9 cellular contexts compared by ENCODE assay signal in genomic region chr1:58857673-58858343, GRCh38.
DNase-seq lines count a peak whose midpoint lies in the region; ATAC-seq, FAIRE-seq and TF ChIP-seq lines count a peak whose summit lies in the region.
"Had no signal": no experiment of that assay in that cellular context is flagged by ENCODE, and none has a peak within 500 bp of the region (broad histone marks: within the 10 kb centered on the region; RNA-seq: fewer than 3 reads in every experiment).

No MANE protein-coding gene starts in this region.

- intact Hi-C loops in endothelial cell of umbilical vein (cut with micrococcal nuclease): no loop called here

- no peak overlapping the region for H3K4me3 ChIP-seq in endothelial cell of umbilical vein (replicated peaks in 1 of 3; ENCODE audit: insufficient read depth in 1 of 3, low read depth in 1 of 3, low read length in 3 of 3)

- H3K9me1 ChIP-seq in endothelial cell of umbilical vein (replicated peaks; ENCODE audit: control insufficient read depth, extremely low read depth, insufficient read depth, low read length): no peaks in the 10 kb centered on the region

- POLR2A ChIA-PET in endothelial cell of umbilical vein (lab: Charles Lee) (interaction anchor here (1.0 kb wide), 1 partner anchor 74 kb away, joined by 4 read pairs; the partner anchor contains the start of gene JUN), WTC11 (lab: Charles Lee) (no interaction called here)

- no peak for TF ChIP-seq POLR2A in endothelial cell of umbilical vein (IDR thresholded peaks at IDR 0.05; ENCODE audit: low read depth, low read length)

- FAIRE-seq in endothelial cell of umbilical vein (lab: Jason Lieb, UNC): peak; percentile 8

- no peaks in the 10 kb centered on the region for H4K20me1 ChIP-seq in endothelial cell of umbilical vein (replicated peaks; ENCODE audit: control insufficient read depth, extremely low read depth, insufficient read depth, low read length)

- H3K36me3 Mint-ChIP-seq in WTC11: no peaks in the 10 kb centered on the region

- no peak overlapping the region for H3K9ac ChIP-seq in endothelial cell of umbilical vein (replicated peaks; ENCODE audit: extremely low read depth, insufficient read depth, low read length)

- H3K27me3 ChIP-seq in endothelial cell of umbilical vein (ENCODE audit: control insufficient read depth in 2 of 2, insufficient read depth in 2 of 2, low read length in 2 of 2): no peaks in the 10 kb centered on the region

- H3K4me1 Mint-ChIP-seq in WTC11: peaks cover 29% of the 10 kb centered on the region

- H3K79me2 ChIP-seq in endothelial cell of umbilical vein (ENCODE audit: control insufficient read depth, insufficient read depth, low read length): no peaks in the 10 kb centered on the region

- no peak overlapping the region for H3K27ac ChIP-seq in endothelial cell of umbilical vein (ENCODE audit: insufficient read depth, low read depth, low read length)

- dilution Hi-C loops in endothelial cell of umbilical vein (cut with MboI; ENCODE audit: extremely low pct_ligation_motif_present, low sequenced_read_pairs): no loop called here

- H2AFZ ChIP-seq in endothelial cell of umbilical vein (ENCODE audit: low read depth, low read length): no peak overlapping the region

- no TSS peak for BruUV-seq in endothelial cell of umbilical vein (replicated peaks; lab: Mats Ljungman, UMichigan)

- H3K36me3 ChIP-seq in endothelial cell of umbilical vein (ENCODE audit: control insufficient read depth in 2 of 2, extremely low read depth in 1 of 2, insufficient read depth in 2 of 2, low read length in 2 of 2): no peaks in the 10 kb centered on the region

- CTCF ChIA-PET in endothelial cell of umbilical vein (lab: Charles Lee) (interaction anchor here (1.0 to 4.7 kb wide), 3 partner anchors 9 to 25 kb away, joined by 3 to 21 read pairs (median 6); no protein-coding TSS in a partner anchor), WTC11 (lab: Charles Lee) (no interaction called here)

- no peak overlapping the region for H3K27ac Mint-ChIP-seq in WTC11

- H3K9me3 Mint-ChIP-seq in WTC11: no peaks in the 10 kb centered on the region

- no peak overlapping the region for H3K4me3 Mint-ChIP-seq in WTC11

- DNase-seq in endothelial cell of umbilical vein (ENCODE audit: low read depth, low spot score) (no peak), WTC11 (ENCODE audit: low spot score) (no peak), dedifferentiated amniotic fluid mesenchymal stem cell (ENCODE audit: extremely low spot score) (no peak), epidermal melanocyte (ENCODE audit: insufficient read length, low spot score) (no peak), retina (no peak)
- DNase-seq: NCI-H82 had no signal

- ATAC-seq in GM18502 (IDR thresholded peaks at IDR 0.05; ENCODE audit: poor library complexity, unreplicated experiment) (peak; percentile 84), GM21367 (IDR thresholded peaks at IDR 0.05; ENCODE audit: unreplicated experiment) (peak; percentile 75), HG03432 (IDR thresholded peaks at IDR 0.05; ENCODE audit: unreplicated experiment) (peak; percentile 89), WTC11 (no peak)

- TF ChIP-seq CTCF in endothelial cell of umbilical vein (IDR thresholded peaks at IDR 0.05; ENCODE audit: extremely low read depth in 1 of 2, insufficient read depth in 1 of 2, low read depth in 1 of 2, low read length in 2 of 2) (no peak), WTC11 (IDR thresholded peaks at IDR 0.05) (no peak)

- H3K9me3 ChIP-seq in endothelial cell of umbilical vein (replicated peaks; ENCODE audit: control insufficient read depth, insufficient read depth, low read length): no peaks in the 10 kb centered on the region

- peaks cover 23% of the 10 kb centered on the region for H3K4me1 ChIP-seq in endothelial cell of umbilical vein (ENCODE audit: control insufficient read depth, extremely low read depth, insufficient read depth, low read length)

- H3K27me3 Mint-ChIP-seq in WTC11 (ENCODE audit: low read depth): peaks cover 4% of the 10 kb centered on the region; the same call in 1 of the 2 replicates

- no peak overlapping the region for H3K4me2 ChIP-seq in endothelial cell of umbilical vein (ENCODE audit: insufficient read depth, low read length)

TF ChIP-seq in endothelial cell of umbilical vein, 7 proteins besides CTCF, POLR2A, EP300 and RAD21:
- no peak for TF ChIP-seq MAX (IDR thresholded peaks at IDR 0.05; ENCODE audit: insufficient read depth, insufficient read length)
- no peak for TF ChIP-seq POLR2AphosphoS5 (IDR thresholded peaks at IDR 0.05; ENCODE audit: insufficient read depth, low read depth, low read length)

TF ChIP-seq in WTC11, 78 proteins besides CTCF, POLR2A, EP300 and RAD21:
- TF ChIP-seq SMAD4 (CRISPR knock-in tag; IDR thresholded peaks at IDR 0.05) (no peak), JAZF1 (CRISPR knock-in tag; IDR thresholded peaks at IDR 0.05) (no peak), ATF6 (CRISPR knock-in tag; IDR thresholded peaks at IDR 0.05) (no peak), RORB (CRISPR knock-in tag; IDR thresholded peaks at IDR 0.05) (no peak), ZNF317 (CRISPR knock-in tag; IDR thresholded peaks at IDR 0.05; ENCODE audit: borderline replicate concordance, low read depth) (no peak)
TF ChIP-seq in WTC11: peak in this region for 0.
